ENCODE assay signal across 15 cellular contexts in the genomic region with DNA sequence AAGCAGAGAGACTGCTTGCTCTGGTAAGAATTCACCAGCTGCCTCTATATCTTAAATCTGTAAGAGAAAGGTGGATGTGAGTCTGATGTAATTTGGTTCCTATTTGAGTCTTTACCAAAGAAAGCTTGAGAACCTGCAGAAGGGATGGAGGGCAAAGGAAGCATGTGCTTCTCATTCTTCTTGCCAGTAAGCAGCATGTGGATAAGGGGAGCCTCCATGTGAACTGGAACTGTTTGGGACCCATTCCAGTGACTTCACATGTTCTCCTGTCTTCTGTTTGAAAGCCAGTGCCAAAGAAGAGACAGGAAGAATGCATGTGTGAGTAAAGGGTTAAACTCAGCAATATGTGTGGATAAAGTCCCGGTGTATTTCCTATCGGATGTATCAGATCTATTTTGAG.
A peak's percentile ranks its signal among the peaks of the same experiment; 100 is the strongest.
DNase-seq lines count a peak whose midpoint lies in the region; TF ChIP-seq lines count a peak whose summit lies in the region.
"Had no signal": no experiment of that assay in that cellular context is flagged by ENCODE, and none has a peak within 500 bp of the region (broad histone marks: within the 10 kb centered on the region; RNA-seq: fewer than 3 reads in every experiment).

No MANE protein-coding gene starts in this region.

- H3K27me3 ChIP-seq in MM.1S (replicated peaks; ENCODE audit: insufficient read depth, low read length) (no peaks in the 10 kb centered on the region), esophagus squamous epithelium (no peaks in the 10 kb centered on the region), trophoblast cell (ENCODE audit: insufficient read depth, low read length) (no peaks in the 10 kb centered on the region), HAP-1 (ENCODE audit: low read depth) (no peaks in the 10 kb centered on the region)
- H3K27me3 ChIP-seq: adrenal gland had no signal

- H4K8ac ChIP-seq in trophoblast cell (ENCODE audit: low read depth, low read length), result no peak overlapping the region

- H3K36me3 ChIP-seq in MM.1S (replicated peaks; ENCODE audit: insufficient read depth, low read length) (no peaks in the 10 kb centered on the region), esophagus squamous epithelium (no peaks in the 10 kb centered on the region), trophoblast cell (ENCODE audit: control insufficient read depth in 1 of 2, insufficient read depth in 2 of 2, low read length in 2 of 2) (no peaks in the 10 kb centered on the region), HAP-1 (replicated peaks) (no peaks in the 10 kb centered on the region)
- H3K36me3 ChIP-seq: adrenal gland had no signal

- no peaks in the 10 kb centered on the region for H3K9me2 ChIP-seq in MM.1S (replicated peaks; ENCODE audit: insufficient read depth, low read length)

- H3K9ac ChIP-seq in MM.1S (ENCODE audit: low read length), result no peak overlapping the region
- H3K9ac ChIP-seq in trophoblast cell (ENCODE audit: low read length), result no peak overlapping the region

- H3K27ac Mint-ChIP-seq in T-helper 2 cell treated with Interferon-gamma antibody and Interleukin-4, amounts not matched to agents 5 μg/mL and 100 μg/mL, for 36 hours, result no peak overlapping the region

- peak overlapping the region; percentile 95 for H2BK12ac ChIP-seq in trophoblast cell (ENCODE audit: low read length)

- no peaks in the 10 kb centered on the region for H3F3A ChIP-seq in MM.1S (ENCODE audit: insufficient read depth, low read length)

- H4K20me1 ChIP-seq in MM.1S (ENCODE audit: insufficient read depth, low read length), result no peaks in the 10 kb centered on the region

- H2AFZ ChIP-seq in MM.1S (ENCODE audit: low read length), result peak overlapping the region; percentile 45; the same call in 1 of the 2 replicates
- H2AFZ ChIP-seq in trophoblast cell (ENCODE audit: insufficient read depth, low read length, poor library complexity), result no peak overlapping the region

- in situ Hi-C loops in HAP-1 (cut with MboI; ENCODE audit: low sequenced_read_pairs), result no loop called here

- DNase-seq in NCI-H1417 (lab: John Stamatoyannopoulos, UW) (peak in 2 of 3 experiments; percentile 7 to 49), NCI-H1417 treated with DMSO at 0.1 percent for 48 hours (lab: John Stamatoyannopoulos, UW) (no peak), MM.1S (no peak), esophagus squamous epithelium (lab: John Stamatoyannopoulos, UW) (no peak), trophoblast cell (no peak), HAP-1 (ENCODE audit: low spot score in 2 of 2) (no peak)
- DNase-seq in T-helper 2 cell treated with Interferon-gamma antibody and Interleukin-4, amounts not matched to agents 5 μg/mL and 100 μg/mL, for 36 hours (ENCODE audit: low spot score), result no peak
- no peak for DNase-seq in stimulated activated CD4-positive, alpha-beta T cell treated with anti-CD3 and anti-CD28 coated beads, Interleukin-4, amount 100 ng/mL, for 4 hours
- DNase-seq: activated CD4-positive, alpha-beta T cell treated with anti-CD3 and anti-CD28 coated beads, Interleukin-2, amount 50 U/mL, for 4 hours; activated T-cell treated with anti-CD3 and anti-CD28 coated beads, Interleukin-2, amount 50 U/mL, for 48 hours; head of caudate nucleus; SHP77; stimulated activated CD4-positive, alpha-beta T cell treated with anti-CD3 and anti-CD28 coated beads, Interleukin-15, amount 100 ng/mL, for 24 hours had no signal

- H2BK120ac ChIP-seq in trophoblast cell (ENCODE audit: insufficient read depth, low read length, poor library complexity), result peak overlapping the region; percentile 92

- H3K4me3 Mint-ChIP-seq in T-helper 2 cell treated with Interferon-gamma antibody and Interleukin-4, amounts not matched to agents 5 μg/mL and 100 μg/mL, for 36 hours, result no peak overlapping the region

- peak overlapping the region; percentile 82 for H2AK5ac ChIP-seq in trophoblast cell (ENCODE audit: low read length)

- WGBS in esophagus squamous epithelium, 2 donors, result 11 to 21% methylated on average over 2 of the region's 2 CpGs
- WGBS in trophoblast cell (ENCODE audit: extremely low coverage, insufficient coverage, insufficient read length), result no CpG with 5 or more reads among the region's 2 CpGs

- H3K4me1 ChIP-seq in MM.1S (ENCODE audit: low read length) (peaks cover 14% of the 10 kb centered on the region), esophagus squamous epithelium (peaks cover 0 to 53% (median 29%) of the 10 kb centered on the region in 3 donors), trophoblast cell (ENCODE audit: control insufficient read depth in 1 of 2, insufficient read depth in 2 of 2, low read length in 2 of 2) (peaks cover 2 to 13% of the 10 kb centered on the region in 2 experiments), HAP-1 (peaks cover 48% of the 10 kb centered on the region)

- H3K36me3 Mint-ChIP-seq in T-helper 2 cell treated with Interferon-gamma antibody and Interleukin-4, amounts not matched to agents 5 μg/mL and 100 μg/mL, for 36 hours (ENCODE audit: low read depth), result no peaks in the 10 kb centered on the region

- no peak overlapping the region for H4K12ac ChIP-seq in trophoblast cell (ENCODE audit: low read depth, low read length)

- H3K4ac ChIP-seq in trophoblast cell (ENCODE audit: low read depth, low read length), result peak overlapping the region; percentile 14

- TF ChIP-seq CTCF in MM.1S (IDR thresholded peaks at IDR 0.05; ENCODE audit: low read length) (no peak), esophagus squamous epithelium (IDR thresholded peaks at IDR 0.05) (no peak)

- no peak for TF ChIP-seq POLR2A in esophagus squamous epithelium (IDR thresholded peaks at IDR 0.05)

- no peak overlapping the region for H4K91ac ChIP-seq in trophoblast cell (ENCODE audit: low read depth, low read length)

- no peaks in the 10 kb centered on the region for H3K9me3 ChIP-seq in MM.1S (replicated peaks; ENCODE audit: insufficient read depth, low read length)
- H3K9me3 ChIP-seq in esophagus squamous epithelium, result no peaks in the 10 kb centered on the region
- no peaks in the 10 kb centered on the region for H3K9me3 ChIP-seq in trophoblast cell (ENCODE audit: insufficient read depth, low read depth, low read length)
- no peaks in the 10 kb centered on the region for H3K9me3 ChIP-seq in HAP-1
- H3K9me3 ChIP-seq: adrenal gland had no signal

- intact Hi-C loops in esophagus squamous epithelium (cut with DNase I), result no loop called here

- H3K79me2 ChIP-seq in MM.1S (ENCODE audit: low read length) (no peaks in the 10 kb centered on the region), trophoblast cell (ENCODE audit: control insufficient read depth, insufficient read depth, low read length, poor library complexity) (no peaks in the 10 kb centered on the region)

- H3K4me1 Mint-ChIP-seq in T-helper 2 cell treated with Interferon-gamma antibody and Interleukin-4, amounts not matched to agents 5 μg/mL and 100 μg/mL, for 36 hours (ENCODE audit: low read depth), result no peaks in the 10 kb centered on the region

- H3K79me1 ChIP-seq in trophoblast cell (ENCODE audit: low read length), result peaks cover 6% of the 10 kb centered on the region

- peak overlapping the region; percentile 32 for H3K14ac ChIP-seq in trophoblast cell (ENCODE audit: low read length)

- H2BK5ac ChIP-seq in trophoblast cell (ENCODE audit: low read depth, low read length, poor library complexity), result peak overlapping the region; percentile 69

- H3K18ac ChIP-seq in trophoblast cell (ENCODE audit: low read length), result peak overlapping the region; percentile 35

- no peaks in the 10 kb centered on the region for H3K27me3 Mint-ChIP-seq in T-helper 2 cell treated with Interferon-gamma antibody and Interleukin-4, amounts not matched to agents 5 μg/mL and 100 μg/mL, for 36 hours (ENCODE audit: low read depth)
- H3K27me3 Mint-ChIP-seq: progenitor cell of endocrine pancreas had no signal

- H3K27ac ChIP-seq in MM.1S (ENCODE audit: low read length), result peak overlapping the region; percentile 46; the same call in 1 of the 2 replicates
- peak overlapping the region; percentile 17 to 77 (median 54) for H3K27ac ChIP-seq in esophagus squamous epithelium
- peak overlapping the region; percentile 78 for H3K27ac ChIP-seq in trophoblast cell (ENCODE audit: low read depth, low read length)
- H3K27ac ChIP-seq: adrenal gland had no signal

- H3K4me3 ChIP-seq in MM.1S (ENCODE audit: low read length) (peak overlapping the region; percentile 27; the same call in 1 of the 2 replicates), esophagus squamous epithelium (no peak overlapping the region), trophoblast cell (ENCODE audit: low read depth, low read length) (no peak overlapping the region), HAP-1 (no peak overlapping the region)

- H3K9me3 Mint-ChIP-seq in T-helper 2 cell treated with Interferon-gamma antibody and Interleukin-4, amounts not matched to agents 5 μg/mL and 100 μg/mL, for 36 hours, result no peaks in the 10 kb centered on the region

- H3K4me2 ChIP-seq in MM.1S (ENCODE audit: low read depth, low read length) (peak overlapping the region; percentile 63), trophoblast cell (ENCODE audit: low read length) (no peak overlapping the region)

- no peak overlapping the region for H3K23ac ChIP-seq in trophoblast cell (ENCODE audit: low read length)

Comparison
In these comparisons a context has a peak if more than half of its experiments do, and no peak if none do; other contexts are left out.
1. DNase-seq: peak in NCI-H1417 (2 of 3); none in NCI-H1417 treated with DMSO at 0.1 percent for 48 hours (single experiment), MM.1S (single experiment), esophagus squamous epithelium (single experiment), trophoblast cell (0 of 2), HAP-1 (0 of 2), T-helper 2 cell treated with Interferon-gamma antibody and Interleukin-4, amounts not matched to agents 5 μg/mL and 100 μg/mL, for 36 hours (single experiment) and stimulated activated CD4-positive, alpha-beta T cell treated with anti-CD3 and anti-CD28 coated beads, Interleukin-4, amount 100 ng/mL, for 4 hours (0 of 2).
2. Peak in every context shown above with its lines, with median percentiles within 50 percentile points of each other: H3K27ac ChIP-seq.